Comparison of ENCODE assay signal across 12 cellular contexts in the genomic region with DNA sequence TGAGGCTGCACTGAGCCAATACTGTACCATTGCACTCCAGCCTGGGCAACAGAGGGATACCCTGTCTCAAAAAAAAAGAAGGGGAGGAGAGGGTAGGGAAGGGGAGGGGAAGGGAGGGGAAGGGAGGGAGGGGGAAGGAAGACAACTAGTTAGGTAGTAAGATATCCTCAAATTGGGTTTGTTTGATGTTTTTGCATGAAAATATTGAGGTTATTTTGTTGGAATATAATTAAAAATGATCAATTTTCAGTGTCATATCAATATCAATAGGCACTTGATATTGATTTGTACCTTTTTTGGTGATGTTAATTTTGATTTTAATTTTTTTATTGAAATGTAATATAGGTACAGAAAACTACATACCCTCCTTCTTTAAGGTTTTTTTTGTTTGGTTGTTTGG. TPM values are rescaled to one million over a fixed set of nuclear protein-coding genes. Genes with fewer than 3 reads are reported as not detected.
"Had no signal": no experiment of that assay in that cellular context is flagged by ENCODE, and none has a peak within 500 bp of the region (broad histone marks: within the 10 kb centered on the region; RNA-seq: fewer than 3 reads in every experiment).

No MANE protein-coding gene starts in this region.

- H3K4me1 ChIP-seq: HAP-1 had no signal

- H3K36me3 ChIP-seq: HAP-1 had no signal

- H2AFZ ChIP-seq: GM23248, GM23338 had no signal

- H3K4me2 ChIP-seq: GM23338 had no signal

- H3K27ac ChIP-seq: GM23248 had no signal

- H3K9me3 ChIP-seq: HAP-1 had no signal

- FAIRE-seq: H1, H54 had no signal

- H3K4me3 ChIP-seq: GM23248, GM23338, HAP-1 had no signal

- H3K9ac ChIP-seq: GM23248 had no signal

- DNase-seq: GM23248, GOT3, H7, H9, HCEC 1CT, HFFc6 had no signal

- ATAC-seq: GM23338, HCT116 had no signal

RNA-seq across cellular contexts. Expression of a gene that starts 19.5 kb away (rescaled TPM):
- total RNA-seq: H4, HFFc6 had no signal
- polyA plus RNA-seq: GM23248 had no signal

RNA-seq across cellular contexts. Expression of a gene that starts 55.0 kb away (rescaled TPM):
- total RNA-seq: GM23248, GM23338, H1, H4, H7, H9 had no signal
- polyA plus RNA-seq: GM23248, GM23338, H1 had no signal
